Comparison of ENCODE assay signal across 18 cellular contexts in the genomic region with DNA sequence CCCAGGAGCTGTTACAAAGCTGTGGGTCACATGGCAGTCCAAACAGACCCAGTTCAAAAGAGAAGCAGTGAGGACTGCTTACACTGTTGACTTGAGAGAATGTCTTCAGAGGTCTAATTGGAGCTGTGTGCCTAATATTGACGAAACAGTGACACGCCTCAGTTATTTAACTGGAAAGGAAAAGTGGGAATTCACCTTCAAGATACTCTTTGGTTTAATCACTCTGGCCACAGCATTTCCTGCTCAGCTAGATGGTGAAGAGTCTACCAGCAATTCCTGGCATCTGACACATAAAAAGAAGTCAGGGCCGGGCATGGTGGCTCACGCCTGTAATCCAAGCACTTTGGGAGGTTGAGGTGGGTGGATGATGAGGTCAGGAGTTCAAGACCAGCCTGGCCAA.
A peak's percentile ranks its signal among the peaks of the same experiment; 100 is the strongest.
DNase-seq lines count a peak whose midpoint lies in the region; ATAC-seq and TF ChIP-seq lines count a peak whose summit lies in the region.
"Had no signal": no experiment of that assay in that cellular context is flagged by ENCODE, and none has a peak within 500 bp of the region (broad histone marks: within the 10 kb centered on the region; RNA-seq: fewer than 3 reads in every experiment).

No MANE protein-coding gene starts in this region.

- no peak overlapping the region for H3K27ac ChIP-seq in RWPE1
- peak overlapping the region; percentile 27 for H3K27ac ChIP-seq in epithelial cell of prostate

- H3K27me3 ChIP-seq in HAP-1 (ENCODE audit: low read depth): 0 out of 2 replicates have a peak, but pooled peaks cover 2% of the 10 kb centered on the region

- no peaks in the 10 kb centered on the region for H3K4me1 ChIP-seq in HAP-1

- no peaks in the 10 kb centered on the region for H3K9me3 ChIP-seq in HAP-1

- ATAC-seq in left lobe of liver: no peak
- ATAC-seq: GM12878, left ventricle myocardium superior, sciatic nerve had no signal

- POLR2A ChIA-PET in RWPE1 (lab: Yijun Ruan, JAX; ENCODE audit: low non-redundant PET): no interaction called here

- DNase-seq in stimulated activated CD4-positive, alpha-beta T cell treated with anti-CD3 and anti-CD28 coated beads, Interleukin-15, amount 100 ng/mL, for 48 hours (ENCODE audit: low read depth in 2 of 2): peak; percentile 3 to 6
- DNase-seq in stimulated activated CD4-positive, alpha-beta T cell treated with anti-CD3 and anti-CD28 coated beads, Interleukin-4, amount 100 ng/mL, for 24 hours: no peak
- DNase-seq in RWPE1 (ENCODE audit: low spot score) (peak; percentile 34), epithelial cell of prostate (ENCODE audit: low read depth, low spot score) (peak; percentile 94), HAP-1 (ENCODE audit: low spot score in 2 of 2) (no peak), left lobe of liver (ENCODE audit: low spot score) (no peak)
- DNase-seq in stimulated activated CD4-positive, alpha-beta T cell treated with anti-CD3 and anti-CD28 coated beads, Interleukin-4, amount 100 ng/mL, for 48 hours (ENCODE audit: low read depth in 2 of 2): peak; percentile 4 to 6
- DNase-seq: activated B cell treated with CpG ODN at 0.5 μM for 24 hours; activated CD8-positive, alpha-beta memory T cell treated with anti-CD3 and anti-CD28 coated beads, Interleukin-2, amount 50 U/mL, for 4 hours; cerebellar nuclear complex; endodermal cell; GDM1; left ventricle myocardium superior; MV-4-11; NCI-H1930; SHP77 had no signal

- H3K36me3 ChIP-seq in HAP-1 (replicated peaks): no peaks in the 10 kb centered on the region

- in situ Hi-C loops in HAP-1 (cut with MboI; ENCODE audit: low sequenced_read_pairs): no loop called here

- TF ChIP-seq CTCF in RWPE1 (conservative IDR thresholded peaks at IDR 0.05; ENCODE audit: low read depth): no peak

- no peak overlapping the region for H3K4me3 ChIP-seq in HAP-1
- H3K4me3 ChIP-seq: GM12878 had no signal

- CTCF ChIA-PET in RWPE1 (lab: Yijun Ruan, JAX): interaction anchor here (0.6 kb wide), 1 partner anchor 30 kb away, joined by 3 read pairs; no protein-coding TSS in a partner anchor

Comparison
In these comparisons a context has a peak if more than half of its experiments do, and no peak if none do; other contexts are left out.
1. DNase-seq: peak in stimulated activated CD4-positive, alpha-beta T cell treated with anti-CD3 and anti-CD28 coated beads, Interleukin-15, amount 100 ng/mL, for 48 hours (2 of 2), RWPE1 (single experiment), epithelial cell of prostate (single experiment) and stimulated activated CD4-positive, alpha-beta T cell treated with anti-CD3 and anti-CD28 coated beads, Interleukin-4, amount 100 ng/mL, for 48 hours (2 of 2); none in stimulated activated CD4-positive, alpha-beta T cell treated with anti-CD3 and anti-CD28 coated beads, Interleukin-4, amount 100 ng/mL, for 24 hours (single experiment), HAP-1 (0 of 2) and left lobe of liver (single experiment).